ENCODE assay signal across 10 cellular contexts in the genomic region with DNA sequence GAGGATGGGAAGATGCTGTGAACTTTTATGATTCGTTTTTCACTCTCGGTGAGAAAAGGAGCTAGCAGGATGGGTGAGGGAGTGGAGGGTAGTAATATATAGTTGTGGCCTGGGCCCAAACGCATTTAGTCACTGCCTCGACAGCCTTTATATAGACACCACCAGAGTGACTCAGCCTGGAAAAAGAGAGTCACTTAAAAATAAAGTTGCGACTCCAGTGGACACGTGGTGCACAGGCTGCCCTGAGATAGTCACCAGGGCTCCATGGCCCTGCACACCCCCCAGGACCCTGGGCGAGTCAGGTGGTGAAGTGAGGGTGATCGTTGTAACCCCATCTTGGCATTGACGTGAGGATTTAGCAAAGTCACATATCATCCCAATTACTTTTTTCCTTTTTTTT.
DNase-seq lines count a peak whose midpoint lies in the region; ATAC-seq and TF ChIP-seq lines count a peak whose summit lies in the region.
"Had no signal": no experiment of that assay in that cellular context is flagged by ENCODE, and none has a peak within 500 bp of the region (broad histone marks: within the 10 kb centered on the region; RNA-seq: fewer than 3 reads in every experiment).

No MANE protein-coding gene starts in this region.

- POLR2A ChIA-PET in GM10248 (lab: Yijun Ruan, JAX) = no interaction called here

- H3K4me3 ChIP-seq in BLaER1 treated with 17β-estradiol and CSF1 and Interleukin-3, amounts not matched to agents 10 nM and 100 nM = no peak overlapping the region
- H3K4me3 ChIP-seq in MG63 = no peak overlapping the region

- peak overlapping the region in 8 of 11 experiments; percentile 3 to 49 (median 34); a peak in 11 of 22 replicates for H3K27ac ChIP-seq in BLaER1 treated with 17β-estradiol and CSF1 and Interleukin-3, amounts not matched to agents 10 nM and 100 nM

- no peaks in the 10 kb centered on the region for H3K27me3 ChIP-seq in BLaER1 treated with 17β-estradiol and CSF1 and Interleukin-3, amounts not matched to agents 10 nM and 100 nM
- H3K27me3 ChIP-seq in MG63 = no peaks in the 10 kb centered on the region

- no peak overlapping the region for H3K4me3 Mint-ChIP-seq in dendritic cell treated with granulocyte-macrophage colony-stimulating factor and Interleukin-4, amounts not matched to agents 40 ng/mL and 50 ng/mL, for 4 days
- H3K4me3 Mint-ChIP-seq: activated naive CD4-positive, alpha-beta T cell treated with anti-CD3 and anti-CD28 coated beads for 36 hours had no signal

- peaks cover 0 to 4% (median 1%) of the 10 kb centered on the region in 11 experiments; a peak in 10 of 22 replicates for H3K9me3 ChIP-seq in BLaER1 treated with 17β-estradiol and CSF1 and Interleukin-3, amounts not matched to agents 10 nM and 100 nM (replicated peaks in 1 of 11)
- no peaks in the 10 kb centered on the region for H3K9me3 ChIP-seq in MG63

- CTCF ChIA-PET in GM10248 (lab: Yijun Ruan, JAX) = interaction anchor here (1.5 kb wide), 1 partner anchor 68 kb away, joined by 3 read pairs; no protein-coding TSS in a partner anchor

- peak overlapping the region; percentile 11 to 67 (median 39); a peak in 18 of 22 replicates for H3K4me2 ChIP-seq in BLaER1 treated with 17β-estradiol and CSF1 and Interleukin-3, amounts not matched to agents 10 nM and 100 nM

- intact Hi-C loops in dendritic cell treated with granulocyte-macrophage colony-stimulating factor and Interleukin-4, amounts not matched to agents 40 ng/mL and 50 ng/mL, for 4 days (cut with micrococcal nuclease) = no loop called here

- ATAC-seq in omental fat pad (ENCODE audit: low FRiP score) = peak; percentile 68
- no peak for ATAC-seq in HG02870 (IDR thresholded peaks at IDR 0.05; ENCODE audit: unreplicated experiment)
- ATAC-seq in left lobe of liver = no peak

- peaks cover 49 to 75% (median 67%) of the 10 kb centered on the region in 10 experiments for H3K4me1 ChIP-seq in BLaER1 treated with 17β-estradiol and CSF1 and Interleukin-3, amounts not matched to agents 10 nM and 100 nM

- peaks cover 20 to 68% (median 53%) of the 10 kb centered on the region in 11 experiments; a peak in 20 of 22 replicates for H4K20me1 ChIP-seq in BLaER1 treated with 17β-estradiol and CSF1 and Interleukin-3, amounts not matched to agents 10 nM and 100 nM

- H3K9ac ChIP-seq in BLaER1 treated with 17β-estradiol and CSF1 and Interleukin-3, amounts not matched to agents 10 nM and 100 nM = peak overlapping the region in 4 of 11 experiments; percentile 3 to 41 (median 21); a peak in 5 of 22 replicates

- peaks cover 19% of the 10 kb centered on the region for H3K4me1 Mint-ChIP-seq in dendritic cell treated with granulocyte-macrophage colony-stimulating factor and Interleukin-4, amounts not matched to agents 40 ng/mL and 50 ng/mL, for 4 days (ENCODE audit: low read depth)

- H3K27me3 Mint-ChIP-seq in dendritic cell treated with granulocyte-macrophage colony-stimulating factor and Interleukin-4, amounts not matched to agents 40 ng/mL and 50 ng/mL, for 4 days = no peaks in the 10 kb centered on the region

- H3K36me3 Mint-ChIP-seq in dendritic cell treated with granulocyte-macrophage colony-stimulating factor and Interleukin-4, amounts not matched to agents 40 ng/mL and 50 ng/mL, for 4 days (ENCODE audit: low read depth) = peaks cover 37% of the 10 kb centered on the region

- TF ChIP-seq CTCF in omental fat pad (IDR thresholded peaks at IDR 0.05) (no peak), GM10248 (IDR thresholded peaks at IDR 0.05; ENCODE audit: control extremely low read depth, extremely low read depth, low read depth, missing control alignments) (no peak)

- peak overlapping the region; percentile 13 for H3K27ac Mint-ChIP-seq in dendritic cell treated with granulocyte-macrophage colony-stimulating factor and Interleukin-4, amounts not matched to agents 40 ng/mL and 50 ng/mL, for 4 days
- H3K27ac Mint-ChIP-seq: activated naive CD4-positive, alpha-beta T cell treated with anti-CD3 and anti-CD28 coated beads for 36 hours had no signal

- peaks cover 8 to 69% (median 54%) of the 10 kb centered on the region in 11 experiments for H3K36me3 ChIP-seq in BLaER1 treated with 17β-estradiol and CSF1 and Interleukin-3, amounts not matched to agents 10 nM and 100 nM
- no peaks in the 10 kb centered on the region for H3K36me3 ChIP-seq in MG63

- H3K9me3 Mint-ChIP-seq in dendritic cell treated with granulocyte-macrophage colony-stimulating factor and Interleukin-4, amounts not matched to agents 40 ng/mL and 50 ng/mL, for 4 days = no peaks in the 10 kb centered on the region
- H3K9me3 Mint-ChIP-seq: activated naive CD4-positive, alpha-beta T cell treated with anti-CD3 and anti-CD28 coated beads for 36 hours had no signal

- DNase-seq in MG63 = peak; percentile 66
- DNase-seq in omental fat pad (ENCODE audit: low spot score) = no peak
- DNase-seq in left lobe of liver (ENCODE audit: low spot score) = no peak
- DNase-seq in GM10248 (ENCODE audit: extremely low spot score) = no peak
- no peak for DNase-seq in COLO668 (lab: John Stamatoyannopoulos, UW; ENCODE audit: unreplicated experiment)
- DNase-seq: activated naive CD4-positive, alpha-beta T cell treated with anti-CD3 and anti-CD28 coated beads for 36 hours; RPMI8226 had no signal
